Comparison of ENCODE assay signal across 8 cellular contexts in genomic region chr3:197554562-197555280, GRCh38. TPM values are rescaled to one million over a fixed set of nuclear protein-coding genes. Genes with fewer than 3 reads are reported as not detected.
DNase-seq lines count a peak whose midpoint lies in the region; ATAC-seq and TF ChIP-seq lines count a peak whose summit lies in the region.

No MANE protein-coding gene starts in this region.

- peak; percentile 95 for ATAC-seq in GM18909 (IDR thresholded peaks at IDR 0.05; ENCODE audit: poor library complexity, unreplicated experiment)
- peak; percentile 95 for ATAC-seq in HG03159 (IDR thresholded peaks at IDR 0.05; ENCODE audit: unreplicated experiment)
- ATAC-seq in activated B cell treated with CpG ODN at 0.5 μM for 24 hours (ENCODE audit: low read depth) = peak; percentile 96

- TF ChIP-seq CTCF in AG09309 (IDR thresholded peaks at IDR 0.05; ENCODE audit: control insufficient read depth, insufficient read depth, low read depth, low read length, missing control alignments) (peak; percentile 65), activated B cell treated with CpG ODN at 0.5 μM for 24 hours (IDR thresholded peaks at IDR 0.05) (no peak), spleen (IDR thresholded peaks at IDR 0.05 in 8 of 11, conservative IDR thresholded peaks at IDR 0.05 in 3 of 11) (peak; percentile 34 to 85 (median 66))

- intact Hi-C loops in activated B cell treated with CpG ODN at 0.5 μM for 24 hours (cut with micrococcal nuclease) (loop anchor here (1.0 to 2.0 kb wide), 3 partner anchors 44 to 396 kb away; partner anchors contain the start of genes DLG1 and RPL35A), spleen (cut with DNase I; ENCODE audit: low total_unique reads) (no loop called here)

- H3K36me3 Mint-ChIP-seq in activated B cell treated with CpG ODN at 0.5 μM for 24 hours (ENCODE audit: low read depth) = no peaks in the 10 kb centered on the region

- peak overlapping the region; percentile 90 for H3K4me3 Mint-ChIP-seq in activated B cell treated with CpG ODN at 0.5 μM for 24 hours

- peaks cover 0 to 26% (median 16%) of the 10 kb centered on the region in 6 donors for H3K4me1 ChIP-seq in spleen

- H3K36me3 ChIP-seq in spleen = no peaks in the 10 kb centered on the region

- DNase-seq in AG09309 (ENCODE audit: low read depth) (peak; percentile 79), NCI-H2227 treated with DMSO at 0.1 percent for 48 hours (lab: John Stamatoyannopoulos, UW) (peak; percentile 96), activated B cell treated with CpG ODN at 0.5 μM for 24 hours (peak; percentile 88), inferior parietal cortex (ENCODE audit: extremely low spot score) (peak; percentile 95), spleen (peak; percentile 99)
- DNase-seq in central memory CD4-positive, alpha-beta T cell = peak; percentile 84

- H3K4me3 ChIP-seq in AG09309 (ENCODE audit: control insufficient read depth, low read depth, low read length) = peak overlapping the region; percentile 89
- H3K4me3 ChIP-seq in spleen = peak overlapping the region; percentile 81 to 98 (median 94)

- CTCF ChIA-PET in activated B cell treated with CpG ODN at 0.5 μM for 24 hours (lab: Charles Lee) = no interaction called here

- peaks cover 8% of the 10 kb centered on the region for H3K4me1 Mint-ChIP-seq in activated B cell treated with CpG ODN at 0.5 μM for 24 hours

- WGBS in spleen, 5 donors = 0 to 3% (median 1%) methylated on average over 43 to 60 of the region's 60 CpGs

- H3K9me3 ChIP-seq in spleen = no peaks in the 10 kb centered on the region

- TF ChIP-seq POLR2A in spleen (IDR thresholded peaks at IDR 0.05) = no peak

- H3K27ac Mint-ChIP-seq in activated B cell treated with CpG ODN at 0.5 μM for 24 hours = peak overlapping the region; percentile 86

- H3K27ac ChIP-seq in spleen = peak overlapping the region; percentile 55 to 91 (median 85)

- peaks cover 0 to 30% (median 10%) of the 10 kb centered on the region in 7 donors for H3K27me3 ChIP-seq in spleen (replicated peaks in 1 of 7)

- H3K27me3 Mint-ChIP-seq in activated B cell treated with CpG ODN at 0.5 μM for 24 hours = peaks cover 5% of the 10 kb centered on the region

- POLR2A ChIA-PET in activated B cell treated with CpG ODN at 0.5 μM for 24 hours (lab: Charles Lee) = interaction anchor here (0.5 to 1.3 kb wide), 4 partner anchors 44 to 1122 kb away, joined by 3 to 7 read pairs (median 4); partner anchors contain the start of gene UBXN7

- no peaks in the 10 kb centered on the region for H3K9me3 Mint-ChIP-seq in activated B cell treated with CpG ODN at 0.5 μM for 24 hours

RNA-seq across cellular contexts. Expression of gene BDH1, which starts 1.0 kb away (rescaled TPM):
- total RNA-seq in activated B cell treated with CpG ODN at 0.5 μM for 24 hours (35.1 and 40.9 TPM in 2 replicates), spleen (10 to 100 TPM; 11.5 to 24.6 (median 17.8) TPM)
- polyA plus RNA-seq in spleen = 10 to 100 TPM; 14.3 to 17.7 (median 17.3) TPM

Comparison
In these comparisons a context has a peak if more than half of its experiments do, and no peak if none do; other contexts are left out.
1. Peak in every context shown above with its lines: DNase-seq, ATAC-seq, H3K4me3 ChIP-seq and H3K27ac ChIP-seq.